Comparison of ENCODE assay signal across 8 cellular contexts in the genomic region with DNA sequence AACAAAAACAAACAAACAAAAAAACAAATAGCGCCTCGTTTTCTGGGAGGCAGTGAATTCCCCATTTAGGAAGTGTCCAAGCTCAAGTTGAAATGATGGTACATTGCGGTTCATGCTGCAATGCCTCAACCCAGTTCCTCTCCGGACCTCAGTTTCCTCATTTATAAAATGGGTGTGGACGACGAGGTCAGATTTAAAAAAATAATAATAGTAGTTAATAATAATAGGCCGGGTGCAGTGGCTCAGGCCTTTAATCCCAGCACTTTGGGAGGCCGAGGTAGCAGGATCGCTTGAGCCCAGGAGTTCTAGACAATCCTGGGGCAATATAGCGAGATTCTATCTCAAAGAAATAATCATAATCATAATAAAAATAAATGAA. TPM values are rescaled to one million over a fixed set of nuclear protein-coding genes. Genes with fewer than 3 reads are reported as not detected.
DNase-seq lines count a peak whose midpoint lies in the region; ATAC-seq and TF ChIP-seq lines count a peak whose summit lies in the region.

No MANE protein-coding gene starts in this region.

- H3K27me3 ChIP-seq in layer of hippocampus (ENCODE audit: control insufficient read depth, insufficient read depth, low read length) = no peaks in the 10 kb centered on the region
- no peaks in the 10 kb centered on the region for H3K27me3 ChIP-seq in thoracic aorta (replicated peaks; ENCODE audit: insufficient read depth)

- no peak for TF ChIP-seq CTCF in thoracic aorta (IDR thresholded peaks at IDR 0.05)

- H3K36me3 ChIP-seq in thoracic aorta = no peaks in the 10 kb centered on the region

- no peaks in the 10 kb centered on the region for H3K9me3 ChIP-seq in thoracic aorta

- no peaks in the 10 kb centered on the region for H3K9me3 Mint-ChIP-seq in activated T-cell treated with anti-CD3 and anti-CD28 coated beads, Interleukin-2, amount 50 U/mL, for 4 hours
- no peaks in the 10 kb centered on the region for H3K9me3 Mint-ChIP-seq in activated T-cell treated with anti-CD3 and anti-CD28 coated beads, Interleukin-2, amount 50 U/mL, for 24 hours
- no peaks in the 10 kb centered on the region for H3K9me3 Mint-ChIP-seq in activated T-helper 17 cell treated with anti-CD3 and anti-CD28 coated beads, Interleukin-2, amount 50 U/mL, for 72 hours

- peak overlapping the region; percentile 53 for H3K4me3 Mint-ChIP-seq in activated T-cell treated with anti-CD3 and anti-CD28 coated beads, Interleukin-2, amount 50 U/mL, for 4 hours
- H3K4me3 Mint-ChIP-seq in activated T-cell treated with anti-CD3 and anti-CD28 coated beads, Interleukin-2, amount 50 U/mL, for 24 hours = no peak overlapping the region
- peak overlapping the region; percentile 77 for H3K4me3 Mint-ChIP-seq in activated T-helper 17 cell treated with anti-CD3 and anti-CD28 coated beads, Interleukin-2, amount 50 U/mL, for 72 hours

- peak overlapping the region; percentile 89 for H3K4me3 ChIP-seq in thoracic aorta

- no peak for DNase-seq in activated T-cell treated with anti-CD3 and anti-CD28 coated beads, Interleukin-2, amount 50 U/mL, for 4 hours
- no peak for DNase-seq in activated T-cell treated with anti-CD3 and anti-CD28 coated beads, Interleukin-2, amount 50 U/mL, for 24 hours
- DNase-seq in thoracic aorta (ENCODE audit: low spot score) (no peak), globus pallidus (ENCODE audit: low spot score) (no peak), posterior cingulate gyrus (no peak)
- no peak for DNase-seq in stimulated activated CD4-positive, alpha-beta T cell treated with anti-CD3 and anti-CD28 coated beads, Interleukin-4, amount 100 ng/mL, for 24 hours

- H3K4me1 Mint-ChIP-seq in activated T-cell treated with anti-CD3 and anti-CD28 coated beads, Interleukin-2, amount 50 U/mL, for 4 hours (ENCODE audit: low read depth) = peaks cover 27% of the 10 kb centered on the region
- peaks cover 27% of the 10 kb centered on the region for H3K4me1 Mint-ChIP-seq in activated T-cell treated with anti-CD3 and anti-CD28 coated beads, Interleukin-2, amount 50 U/mL, for 24 hours (ENCODE audit: low read depth)
- H3K4me1 Mint-ChIP-seq in activated T-helper 17 cell treated with anti-CD3 and anti-CD28 coated beads, Interleukin-2, amount 50 U/mL, for 72 hours = peaks cover 25% of the 10 kb centered on the region

- intact Hi-C loops in posterior cingulate gyrus (cut with DNase I) = loop anchor here (1.0 kb wide), 1 partner anchor 39 kb away; no protein-coding TSS in a partner anchor

- peaks cover 13 to 18% of the 10 kb centered on the region in 2 donors for H3K4me1 ChIP-seq in thoracic aorta (ENCODE audit: control insufficient read depth in 1 of 2, low read depth in 2 of 2)

- H3K27ac ChIP-seq in layer of hippocampus (ENCODE audit: low read depth, low read length) = peak overlapping the region; percentile 95
- peak overlapping the region; percentile 94 to 95 for H3K27ac ChIP-seq in thoracic aorta

- no peak overlapping the region for H3K27ac Mint-ChIP-seq in activated T-cell treated with anti-CD3 and anti-CD28 coated beads, Interleukin-2, amount 50 U/mL, for 24 hours
- H3K27ac Mint-ChIP-seq in activated T-helper 17 cell treated with anti-CD3 and anti-CD28 coated beads, Interleukin-2, amount 50 U/mL, for 72 hours = no peak overlapping the region

- no peaks in the 10 kb centered on the region for H3K27me3 Mint-ChIP-seq in activated T-cell treated with anti-CD3 and anti-CD28 coated beads, Interleukin-2, amount 50 U/mL, for 4 hours (ENCODE audit: low read depth)
- H3K27me3 Mint-ChIP-seq in activated T-cell treated with anti-CD3 and anti-CD28 coated beads, Interleukin-2, amount 50 U/mL, for 24 hours = no peaks in the 10 kb centered on the region
- no peaks in the 10 kb centered on the region for H3K27me3 Mint-ChIP-seq in activated T-helper 17 cell treated with anti-CD3 and anti-CD28 coated beads, Interleukin-2, amount 50 U/mL, for 72 hours

- no peak for ATAC-seq in activated T-cell treated with anti-CD3 and anti-CD28 coated beads, Interleukin-2, amount 50 U/mL, for 4 hours
- ATAC-seq in activated T-helper 17 cell treated with anti-CD3 and anti-CD28 coated beads, Interleukin-2, amount 50 U/mL, for 72 hours (replicated peaks) = no peak
- ATAC-seq in thoracic aorta (ENCODE audit: insufficient number of reproducible peaks, low FRiP score, low read depth) = no peak

- no peaks in the 10 kb centered on the region for H3K36me3 Mint-ChIP-seq in activated T-cell treated with anti-CD3 and anti-CD28 coated beads, Interleukin-2, amount 50 U/mL, for 4 hours (ENCODE audit: insufficient read depth)
- H3K36me3 Mint-ChIP-seq in activated T-cell treated with anti-CD3 and anti-CD28 coated beads, Interleukin-2, amount 50 U/mL, for 24 hours (ENCODE audit: low read depth) = no peaks in the 10 kb centered on the region
- no peaks in the 10 kb centered on the region for H3K36me3 Mint-ChIP-seq in activated T-helper 17 cell treated with anti-CD3 and anti-CD28 coated beads, Interleukin-2, amount 50 U/mL, for 72 hours (ENCODE audit: low read depth)

RNA-seq across cellular contexts. Expression of gene ERCC1, which starts 15.5 kb away (rescaled TPM):
- 10 to 100 TPM; 68.0 to 86.2 (median 85.7) TPM for total RNA-seq in activated T-cell treated with anti-CD3 and anti-CD28 coated beads, Interleukin-2, amount 50 U/mL, for 4 hours
- total RNA-seq in activated T-helper 17 cell treated with anti-CD3 and anti-CD28 coated beads, Interleukin-2, amount 50 U/mL, for 72 hours = 10 to 100 TPM; 27.6 to 33.2 TPM
- 100 to 1,000 TPM in 1 of 2 donors, 10 to 100 TPM in 1; 99.8 to 224 TPM for total RNA-seq in thoracic aorta

RNA-seq across cellular contexts. Expression of gene FOSB, which starts 28.6 kb away (rescaled TPM):
- 10 to 100 TPM; 10.5 to 13.4 (median 13.2) TPM for total RNA-seq in activated T-cell treated with anti-CD3 and anti-CD28 coated beads, Interleukin-2, amount 50 U/mL, for 4 hours
- 10 to 100 TPM; 20.7 to 39.2 TPM for total RNA-seq in activated T-helper 17 cell treated with anti-CD3 and anti-CD28 coated beads, Interleukin-2, amount 50 U/mL, for 72 hours
- 100 to 1,000 TPM; 126 to 587 TPM for total RNA-seq in thoracic aorta

RNA-seq across cellular contexts. Expression of gene POLR1G, which starts 32.7 kb away (rescaled TPM):
- total RNA-seq in activated T-cell treated with anti-CD3 and anti-CD28 coated beads, Interleukin-2, amount 50 U/mL, for 4 hours = 10 to 100 TPM; 45.2 to 57.3 (median 49.1) TPM
- 10 to 100 TPM; 11.2 to 23.6 TPM for total RNA-seq in activated T-helper 17 cell treated with anti-CD3 and anti-CD28 coated beads, Interleukin-2, amount 50 U/mL, for 72 hours
- total RNA-seq in thoracic aorta = 1 to 10 TPM; 2.2 to 9.9 TPM

RNA-seq across cellular contexts. Expression of gene PPP1R13L, which starts 34.3 kb away (rescaled TPM):
- total RNA-seq in activated T-cell treated with anti-CD3 and anti-CD28 coated beads, Interleukin-2, amount 50 U/mL, for 4 hours = 1 to 10 TPM; 1.6 to 6.8 (median 4.1) TPM
- 10 to 100 TPM; 21.0 to 66.8 TPM for total RNA-seq in activated T-helper 17 cell treated with anti-CD3 and anti-CD28 coated beads, Interleukin-2, amount 50 U/mL, for 72 hours
- total RNA-seq in thoracic aorta = 100 to 1,000 TPM in 1 of 2 donors, 10 to 100 TPM in 1; 51.2 to 112 TPM

RNA-seq across cellular contexts. Expression of gene RTN2, which starts 57.7 kb away (rescaled TPM):
- 1 to 10 TPM in 2 of 3 donors, under 1 TPM in 1; 0.83 to 1.5 (median 1.5) TPM for total RNA-seq in activated T-cell treated with anti-CD3 and anti-CD28 coated beads, Interleukin-2, amount 50 U/mL, for 4 hours
- total RNA-seq in activated T-helper 17 cell treated with anti-CD3 and anti-CD28 coated beads, Interleukin-2, amount 50 U/mL, for 72 hours = 1 to 10 TPM; 5.3 to 8.6 TPM
- 10 to 100 TPM; 16.0 to 22.6 TPM for total RNA-seq in thoracic aorta
